ENCODE assay signal across 25 cellular contexts in genomic region chr2:126518206-126518605, GRCh38.
"Had no signal": no experiment of that assay in that cellular context is flagged by ENCODE, and none has a peak within 500 bp of the region (broad histone marks: within the 10 kb centered on the region; RNA-seq: fewer than 3 reads in every experiment).

No MANE protein-coding gene starts in this region.

- H3K4me1 ChIP-seq: colonic mucosa, gastrocnemius medialis, parathyroid adenoma, sigmoid colon, stomach, thyroid gland had no signal

- FAIRE-seq: keratinocyte had no signal

- H2AFZ ChIP-seq: parathyroid adenoma had no signal

- H3K79me2 ChIP-seq: parathyroid adenoma had no signal

- H3K4me3 ChIP-seq: colonic mucosa, gastrocnemius medialis, mucosa of descending colon, sigmoid colon, stomach, thyroid gland had no signal

- ATAC-seq: effector memory CD8-positive, alpha-beta T cell; gastrocnemius medialis; left lobe of liver; mucosa of descending colon; natural killer cell treated with Interleukin-12 subunit alpha and Interleukin-12 subunit beta and Interleukin-15 and Interleukin-18, amount 100 ng/mL, for 72 hours; stimulated activated effector memory CD8-positive, alpha-beta T cell treated with anti-CD3 and anti-CD28 coated beads, Interleukin-12 subunit alpha, Interleukin-12 subunit beta, amount 100 ng/mL, for 72 hours had no signal

- H3K27ac ChIP-seq: colonic mucosa, gastrocnemius medialis, neutrophil, parathyroid adenoma, sigmoid colon, stomach, thyroid gland had no signal

- H3K4me3 Mint-ChIP-seq: dendritic cell treated with granulocyte-macrophage colony-stimulating factor and Interleukin-4, amounts not matched to agents 40 ng/mL and 50 ng/mL, for 4 days; effector memory CD8-positive, alpha-beta T cell; mesothelial cell of epicardium; naive B cell; natural killer cell treated with Interleukin-12 subunit alpha and Interleukin-12 subunit beta and Interleukin-15 and Interleukin-18, amount 100 ng/mL, for 72 hours; neural crest cell; stimulated activated effector memory CD8-positive, alpha-beta T cell treated with anti-CD3 and anti-CD28 coated beads, Interleukin-12 subunit alpha, Interleukin-12 subunit beta, amount 100 ng/mL, for 72 hours; type B pancreatic cell had no signal

- H3K9me3 ChIP-seq: colonic mucosa, gastrocnemius medialis, mucosa of descending colon, neutrophil, sigmoid colon, stomach, thyroid gland had no signal

- H3K9ac ChIP-seq: parathyroid adenoma had no signal

- H3K27ac Mint-ChIP-seq: dendritic cell treated with granulocyte-macrophage colony-stimulating factor and Interleukin-4, amounts not matched to agents 40 ng/mL and 50 ng/mL, for 4 days; effector memory CD8-positive, alpha-beta T cell; mesothelial cell of epicardium; natural killer cell treated with Interleukin-12 subunit alpha and Interleukin-12 subunit beta and Interleukin-15 and Interleukin-18, amount 100 ng/mL, for 72 hours; progenitor cell of endocrine pancreas; stimulated activated effector memory CD8-positive, alpha-beta T cell treated with anti-CD3 and anti-CD28 coated beads, Interleukin-12 subunit alpha, Interleukin-12 subunit beta, amount 100 ng/mL, for 72 hours; type B pancreatic cell had no signal

- H3K36me3 Mint-ChIP-seq: mesothelial cell of epicardium; naive B cell; natural killer cell treated with Interleukin-12 subunit alpha and Interleukin-12 subunit beta and Interleukin-15 and Interleukin-18, amount 100 ng/mL, for 72 hours; stimulated activated effector memory CD8-positive, alpha-beta T cell treated with anti-CD3 and anti-CD28 coated beads, Interleukin-12 subunit alpha, Interleukin-12 subunit beta, amount 100 ng/mL, for 72 hours; type B pancreatic cell had no signal

- H3K27me3 Mint-ChIP-seq: dendritic cell treated with granulocyte-macrophage colony-stimulating factor and Interleukin-4, amounts not matched to agents 40 ng/mL and 50 ng/mL, for 4 days had no signal

- H3K9me3 Mint-ChIP-seq: dendritic cell treated with granulocyte-macrophage colony-stimulating factor and Interleukin-4, amounts not matched to agents 40 ng/mL and 50 ng/mL, for 4 days; effector memory CD8-positive, alpha-beta T cell; natural killer cell treated with Interleukin-12 subunit alpha and Interleukin-12 subunit beta and Interleukin-15 and Interleukin-18, amount 100 ng/mL, for 72 hours; neural crest cell; stimulated activated effector memory CD8-positive, alpha-beta T cell treated with anti-CD3 and anti-CD28 coated beads, Interleukin-12 subunit alpha, Interleukin-12 subunit beta, amount 100 ng/mL, for 72 hours had no signal

- DNase-seq: colonic mucosa; effector memory CD8-positive, alpha-beta T cell; foreskin fibroblast; gastrocnemius medialis; head of caudate nucleus; mesenchymal stem cell; mucosa of descending colon; naive B cell; sigmoid colon; stimulated activated CD4-positive, alpha-beta T cell treated with anti-CD3 and anti-CD28 coated beads, Interleukin-2, amount 100 ng/mL, for 24 hours; stimulated activated CD4-positive, alpha-beta T cell treated with anti-CD3 and anti-CD28 coated beads, Interleukin-4, amount 100 ng/mL, for 24 hours; stimulated activated naive CD4-positive, alpha-beta T cell treated with Interleukin-2 at 50 U/mL for 16 hours; stomach; thyroid gland had no signal

- H3K4me1 Mint-ChIP-seq: naive B cell; neural crest cell; stimulated activated effector memory CD8-positive, alpha-beta T cell treated with anti-CD3 and anti-CD28 coated beads, Interleukin-12 subunit alpha, Interleukin-12 subunit beta, amount 100 ng/mL, for 72 hours had no signal

- H3K36me3 ChIP-seq: colonic mucosa, gastrocnemius medialis, neutrophil, sigmoid colon, stomach, thyroid gland had no signal

- H3K27me3 ChIP-seq: colonic mucosa, gastrocnemius medialis, neutrophil, sigmoid colon, stomach, thyroid gland had no signal
